20 cellular contexts compared by ENCODE assay signal in the genomic region with DNA sequence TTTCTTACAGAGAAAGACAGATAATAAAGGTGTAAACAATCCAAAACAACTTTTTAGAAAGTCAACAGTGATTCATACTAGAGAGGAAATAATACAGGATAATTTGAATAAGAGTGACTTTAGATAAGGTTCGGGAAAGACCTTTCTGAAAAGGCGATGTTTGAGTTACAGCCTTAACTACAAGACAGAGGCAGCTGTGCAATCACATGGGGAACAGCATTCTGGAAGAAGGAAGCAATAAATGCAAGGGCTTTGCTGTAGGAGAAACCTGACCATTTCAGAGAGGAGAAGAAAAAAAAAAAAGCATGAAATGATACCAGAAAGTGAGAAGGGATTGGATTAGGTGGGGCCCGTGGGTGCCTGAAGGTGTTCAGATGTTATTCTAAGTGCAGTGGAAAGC.
"Had no signal": no experiment of that assay in that cellular context is flagged by ENCODE, and none has a peak within 500 bp of the region (broad histone marks: within the 10 kb centered on the region; RNA-seq: fewer than 3 reads in every experiment).

No MANE protein-coding gene starts in this region.

- H3K9me3 ChIP-seq: pancreas, psoas muscle, right lobe of liver, upper lobe of left lung, uterus had no signal

- H3K27me3 Mint-ChIP-seq: stimulated activated naive CD8-positive, alpha-beta T cell treated with anti-CD3 and anti-CD28 coated beads, Interleukin-15, amount 100 ng/mL, for 72 hours had no signal

- DNase-seq: effector memory CD4-positive, alpha-beta T cell; heart left ventricle; hypothalamus; kidney glomerular epithelial cell; mammary epithelial cell; natural killer cell; occipital lobe; pancreas; psoas muscle; retina; right lobe of liver; stimulated activated CD4-positive, alpha-beta T cell treated with anti-CD3 and anti-CD28 coated beads, Interleukin-15, amount 100 ng/mL, for 24 hours; stimulated activated CD4-positive, alpha-beta T cell treated with anti-CD3 and anti-CD28 coated beads, Interleukin-1b, Interleukin-23, amount 100 ng/mL, for 48 hours; stimulated activated CD4-positive, alpha-beta T cell treated with anti-CD3 and anti-CD28 coated beads, Interleukin-4, amount 100 ng/mL, for 4 hours; stimulated activated naive B cell treated with anti-CD40 and anti-IgM and Interleukin-4, amounts not matched to agents 10 μg/mL and 1 μg/mL and 100 μg/mL, for 72 hours; stimulated activated naive CD8-positive, alpha-beta T cell treated with anti-CD3 and anti-CD28 coated beads, Interleukin-15, amount 100 ng/mL, for 72 hours; upper lobe of left lung; uterus had no signal

- H3K4me1 Mint-ChIP-seq: natural killer cell; stimulated activated naive B cell treated with anti-CD40 and anti-IgM and Interleukin-4, amounts not matched to agents 10 μg/mL and 1 μg/mL and 100 μg/mL, for 72 hours; stimulated activated naive CD8-positive, alpha-beta T cell treated with anti-CD3 and anti-CD28 coated beads, Interleukin-15, amount 100 ng/mL, for 72 hours had no signal

- H3K36me3 Mint-ChIP-seq: natural killer cell; stimulated activated naive B cell treated with anti-CD40 and anti-IgM and Interleukin-4, amounts not matched to agents 10 μg/mL and 1 μg/mL and 100 μg/mL, for 72 hours had no signal

- H3K4me3 Mint-ChIP-seq: natural killer cell; stimulated activated naive B cell treated with anti-CD40 and anti-IgM and Interleukin-4, amounts not matched to agents 10 μg/mL and 1 μg/mL and 100 μg/mL, for 72 hours; stimulated activated naive CD8-positive, alpha-beta T cell treated with anti-CD3 and anti-CD28 coated beads, Interleukin-15, amount 100 ng/mL, for 72 hours had no signal

- H3K9me3 Mint-ChIP-seq: natural killer cell; stimulated activated naive CD8-positive, alpha-beta T cell treated with anti-CD3 and anti-CD28 coated beads, Interleukin-15, amount 100 ng/mL, for 72 hours had no signal

- H3K4me1 ChIP-seq: heart left ventricle, psoas muscle, upper lobe of left lung, uterus had no signal

- H3K27ac Mint-ChIP-seq: natural killer cell; stimulated activated naive B cell treated with anti-CD40 and anti-IgM and Interleukin-4, amounts not matched to agents 10 μg/mL and 1 μg/mL and 100 μg/mL, for 72 hours; stimulated activated naive CD8-positive, alpha-beta T cell treated with anti-CD3 and anti-CD28 coated beads, Interleukin-15, amount 100 ng/mL, for 72 hours had no signal

- H3K27me3 ChIP-seq: heart left ventricle, right lobe of liver, upper lobe of left lung, uterus had no signal

- ATAC-seq: esophagus mucosa; heart left ventricle; left lobe of liver; natural killer cell; pancreas; psoas muscle; right lobe of liver; stimulated activated naive B cell treated with anti-CD40 and anti-IgM and Interleukin-4, amounts not matched to agents 10 μg/mL and 1 μg/mL and 100 μg/mL, for 72 hours; stimulated activated naive CD8-positive, alpha-beta T cell treated with anti-CD3 and anti-CD28 coated beads, Interleukin-15, amount 100 ng/mL, for 72 hours had no signal

- H3K4me3 ChIP-seq: heart left ventricle, pancreas, psoas muscle, right lobe of liver, upper lobe of left lung, uterus had no signal

- H3K27ac ChIP-seq: heart left ventricle, pancreas, psoas muscle, right lobe of liver, upper lobe of left lung, uterus had no signal

- H3K36me3 ChIP-seq: heart left ventricle, pancreas, right lobe of liver, upper lobe of left lung, uterus had no signal
